9 cellular contexts compared by ENCODE assay signal in the genomic region with DNA sequence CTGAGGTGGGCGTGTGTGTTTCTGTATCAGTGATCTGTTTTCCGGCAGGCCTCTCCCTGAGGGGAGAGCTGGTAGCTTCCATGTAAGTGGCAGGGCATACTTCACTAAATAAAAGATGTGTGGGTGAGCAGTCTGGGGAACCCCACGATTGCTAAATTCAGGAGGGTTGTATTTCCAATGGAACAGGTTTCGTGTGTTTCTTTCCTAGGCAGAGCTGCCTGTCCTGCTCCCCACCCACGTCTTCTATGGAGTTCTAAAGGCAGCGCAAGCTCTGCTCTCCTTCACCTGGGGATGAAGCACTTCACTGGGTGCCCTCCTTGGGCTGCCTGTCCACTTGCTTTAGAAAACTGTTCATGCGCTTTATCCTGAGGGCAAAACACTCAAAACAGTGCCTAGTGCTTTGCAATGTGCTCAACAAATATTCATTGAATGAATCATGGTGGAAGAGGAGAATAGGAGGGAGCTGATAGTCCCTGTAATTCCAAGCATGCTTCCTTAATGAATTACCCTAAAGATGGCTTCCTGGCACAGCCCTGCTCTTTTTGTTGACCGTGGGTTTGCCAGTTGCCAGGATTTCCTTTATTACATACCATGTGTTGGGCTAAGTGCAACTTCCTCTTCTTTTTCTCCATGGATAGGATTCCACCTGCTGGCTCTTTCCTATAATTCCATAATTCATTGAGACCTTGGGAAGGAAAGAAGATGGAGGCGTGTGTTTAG. TPM values are rescaled to one million over a fixed set of nuclear protein-coding genes. Genes with fewer than 3 reads are reported as not detected.
DNase-seq lines count a peak whose midpoint lies in the region; ATAC-seq and TF ChIP-seq lines count a peak whose summit lies in the region.
"Had no signal": no experiment of that assay in that cellular context is flagged by ENCODE, and none has a peak within 500 bp of the region (broad histone marks: within the 10 kb centered on the region; RNA-seq: fewer than 3 reads in every experiment).

No MANE protein-coding gene starts in this region.

- in situ Hi-C loops in Panc1 (cut with HindIII; ENCODE audit: low pct_unique_long_range_greater_than_20kb, low sequenced_read_pairs) = no loop called here

- H3K36me3 ChIP-seq in Panc1 (ENCODE audit: control insufficient read depth, insufficient read depth, low read length) = no peaks in the 10 kb centered on the region
- no peaks in the 10 kb centered on the region for H3K36me3 ChIP-seq in suprapubic skin

- H3K9me3 ChIP-seq in Panc1 (ENCODE audit: control insufficient read depth, insufficient read depth, low read depth, low read length) (no peaks in the 10 kb centered on the region), suprapubic skin (no peaks in the 10 kb centered on the region)

- H3K4me1 ChIP-seq in Panc1 (ENCODE audit: control insufficient read depth, insufficient read depth, low read length) (no peaks in the 10 kb centered on the region), suprapubic skin (no peaks in the 10 kb centered on the region)

- peak; percentile 29 for DNase-seq in activated CD4-positive, alpha-beta T cell treated with anti-CD3 and anti-CD28 coated beads for 48 hours
- no peak for DNase-seq in activated CD4-positive, alpha-beta T cell treated with anti-CD3 and anti-CD28 coated beads for 4 hours
- DNase-seq in Panc1 (ENCODE audit: low read depth, low spot score) = peak; percentile 12
- DNase-seq in fibroblast of the aortic adventitia (ENCODE audit: low read depth) = peak; percentile 84
- DNase-seq in suprapubic skin (ENCODE audit: low spot score in 2 of 2) = no peak
- DNase-seq in activated gamma-delta T cell treated with Interleukin-2 at 50 U/mL for 16 hours = no peak
- DNase-seq in anterior cingulate cortex (lab: John Stamatoyannopoulos, UW) = no peak
- DNase-seq: DND-41 had no signal

- ATAC-seq in Panc1 = peak; percentile 81
- no peak for ATAC-seq in HG02642 (IDR thresholded peaks at IDR 0.05; ENCODE audit: poor library complexity, unreplicated experiment)

- no peak for TF ChIP-seq EP300 in suprapubic skin (IDR thresholded peaks at IDR 0.05)

- no peak for TF ChIP-seq CTCF in Panc1 (IDR thresholded peaks at IDR 0.05)
- TF ChIP-seq CTCF in fibroblast of the aortic adventitia (IDR thresholded peaks at IDR 0.05; ENCODE audit: insufficient read depth, low read length) = peak; percentile 13
- no peak for TF ChIP-seq CTCF in suprapubic skin (IDR thresholded peaks at IDR 0.05)

- intact Hi-C loops in Panc1 (cut with micrococcal nuclease; ENCODE audit: unreplicated experiment) = no loop called here

- CTCF ChIA-PET in Panc1 (lab: Charles Lee) = interaction anchor here (0.6 kb wide), 1 partner anchor 413 kb away, joined by 10 read pairs; no protein-coding TSS in a partner anchor

- no peak for TF ChIP-seq POLR2A in suprapubic skin (IDR thresholded peaks at IDR 0.05)

- no TSS peak for BruUV-seq in Panc1 (replicated peaks; lab: Mats Ljungman, UMichigan)

- H3K27ac ChIP-seq in Panc1 (ENCODE audit: low read length) (no peak overlapping the region), suprapubic skin (peak overlapping the region; percentile 61)

- H3K4me3 ChIP-seq in Panc1 (ENCODE audit: low read depth in 2 of 2, low read length in 2 of 2) (no peak overlapping the region), fibroblast of the aortic adventitia (ENCODE audit: low read depth, low read length) (no peak overlapping the region), suprapubic skin (no peak overlapping the region)

- POLR2A ChIA-PET in Panc1 (lab: Charles Lee) = no interaction called here

- no peaks in the 10 kb centered on the region for H3K27me3 ChIP-seq in Panc1 (ENCODE audit: control insufficient read depth, insufficient read depth, low read length)
- no peaks in the 10 kb centered on the region for H3K27me3 ChIP-seq in suprapubic skin

- 51% methylated on average over 9 of the region's 9 CpGs for WGBS in suprapubic skin

RNA-seq across cellular contexts. Expression of gene SRPK2, which starts 50.6 kb away (rescaled TPM):
- total RNA-seq in Panc1 (2021; ENCODE audit: unreplicated experiment) = 58.2 TPM
- 29.6 TPM for polyA plus RNA-seq in Panc1 (2012; ENCODE audit: insufficient read length)
- 45.0 and 50.8 TPM in 2 replicates for total RNA-seq in fibroblast of the aortic adventitia (ENCODE audit: low replicate concordance)
- total RNA-seq in suprapubic skin = 10 to 100 TPM; 61.7 to 89.1 (median 78.4) TPM

Comparison
In these comparisons a context has a peak if more than half of its experiments do, and no peak if none do; other contexts are left out.
1. DNase-seq: peak in activated CD4-positive, alpha-beta T cell treated with anti-CD3 and anti-CD28 coated beads for 48 hours (single experiment), Panc1 (single experiment) and fibroblast of the aortic adventitia (single experiment); none in activated CD4-positive, alpha-beta T cell treated with anti-CD3 and anti-CD28 coated beads for 4 hours (0 of 2), suprapubic skin (0 of 2), activated gamma-delta T cell treated with Interleukin-2 at 50 U/mL for 16 hours (single experiment) and anterior cingulate cortex (0 of 58).